Comparison of ENCODE assay signal across 13 cellular contexts in genomic region chr10:11578802-11579255, GRCh38. TPM values are rescaled to one million over a fixed set of nuclear protein-coding genes. Genes with fewer than 3 reads are reported as not detected.
DNase-seq lines count a peak whose midpoint lies in the region; ATAC-seq, FAIRE-seq and TF ChIP-seq lines count a peak whose summit lies in the region.
"Had no signal": no experiment of that assay in that cellular context is flagged by ENCODE, and none has a peak within 500 bp of the region (broad histone marks: within the 10 kb centered on the region; RNA-seq: fewer than 3 reads in every experiment).

No MANE protein-coding gene starts in this region.

- CTCF ChIA-PET in activated naive CD4-positive, alpha-beta T cell treated with anti-CD3 and anti-CD28 coated beads for 36 hours (lab: Charles Lee), result interaction anchor here (0.9 to 2.1 kb wide), 6 partner anchors 27 to 179 kb away, joined by 3 to 11 read pairs (median 4); no protein-coding TSS in a partner anchor
- CTCF ChIA-PET in activated naive CD4-positive, alpha-beta T cell treated with anti-CD3 and anti-CD28 coated beads, Interleukin-2, amount 10 ng/mL, durations not matched to agents 7 days and 5 days (lab: Charles Lee), result no interaction called here
- CTCF ChIA-PET in GM12878 (lab: Yijun Ruan, JAX), result interaction anchor here (0.9 to 1.7 kb wide), 10 partner anchors 9 to 106 kb away, joined by 3 to 10 read pairs (median 4); no protein-coding TSS in a partner anchor

- peak; percentile 84 for DNase-seq in activated naive CD4-positive, alpha-beta T cell treated with anti-CD3 and anti-CD28 coated beads for 36 hours
- no peak for DNase-seq in activated naive CD4-positive, alpha-beta T cell treated with anti-CD3 and anti-CD28 coated beads, Interleukin-2, amount 10 ng/mL, durations not matched to agents 7 days and 5 days
- DNase-seq in GM12878 (ENCODE audit: low read depth, low spot score) (peak; percentile 73), NCI-H2081 (lab: John Stamatoyannopoulos, UW) (no peak), NCI-H524 treated with DMSO at 0.1 percent for 48 hours (lab: John Stamatoyannopoulos, UW) (no peak), cardiac septum (ENCODE audit: low spot score) (no peak)
- DNase-seq in effector CD4-positive, alpha-beta T cell, result no peak
- DNase-seq: BE2C, NCI-H2171, sigmoid colon had no signal

- ATAC-seq in HG03135 (IDR thresholded peaks at IDR 0.05; ENCODE audit: unreplicated experiment) (peak; percentile 68), GM12878 (peak; percentile 86)

- H3K9me3 ChIP-seq in GM12878 (replicated peaks; ENCODE audit: control insufficient read depth, insufficient read depth, low read length), result peaks cover 1% of the 10 kb centered on the region; the same call in 2 of the 3 replicates
- H3K9me3 ChIP-seq: BE2C, sigmoid colon, vagina had no signal

- peaks cover 58% of the 10 kb centered on the region for H3K4me1 Mint-ChIP-seq in activated naive CD4-positive, alpha-beta T cell treated with anti-CD3 and anti-CD28 coated beads for 36 hours (ENCODE audit: low read depth)
- H3K4me1 Mint-ChIP-seq in activated naive CD4-positive, alpha-beta T cell treated with anti-CD3 and anti-CD28 coated beads, Interleukin-2, amount 10 ng/mL, durations not matched to agents 7 days and 5 days, result peaks cover 14% of the 10 kb centered on the region

- no peaks in the 10 kb centered on the region for H3K36me3 Mint-ChIP-seq in activated naive CD4-positive, alpha-beta T cell treated with anti-CD3 and anti-CD28 coated beads for 36 hours (ENCODE audit: low read depth)
- no peaks in the 10 kb centered on the region for H3K36me3 Mint-ChIP-seq in activated naive CD4-positive, alpha-beta T cell treated with anti-CD3 and anti-CD28 coated beads, Interleukin-2, amount 10 ng/mL, durations not matched to agents 7 days and 5 days

- H3K9me3 Mint-ChIP-seq in activated naive CD4-positive, alpha-beta T cell treated with anti-CD3 and anti-CD28 coated beads for 36 hours, result no peaks in the 10 kb centered on the region
- H3K9me3 Mint-ChIP-seq in activated naive CD4-positive, alpha-beta T cell treated with anti-CD3 and anti-CD28 coated beads, Interleukin-2, amount 10 ng/mL, durations not matched to agents 7 days and 5 days, result no peaks in the 10 kb centered on the region

- SMC1A ChIA-PET in GM12878 (lab: Charles Lee; ENCODE audit: uncharacterized antibody, unreplicated experiment), result interaction anchor here (0.6 to 3.4 kb wide), 19 partner anchors 9 to 178 kb away, joined by 3 to 27 read pairs (median 5); partner anchors contain the start of gene USP6NL

- intact Hi-C loops in activated naive CD4-positive, alpha-beta T cell treated with anti-CD3 and anti-CD28 coated beads for 36 hours (cut with micrococcal nuclease), result loop anchor here (1.0 to 5.0 kb wide), 2 partner anchors 131 to 347 kb away; no protein-coding TSS in a partner anchor
- intact Hi-C loops in GM12878 (cut with micrococcal nuclease; ENCODE audit: unreplicated experiment) (no loop called here), cardiac septum (cut with DNase I) (no loop called here)

- H3K4me3 ChIP-seq in GM12878, result 0 out of 2 replicates have a peak overlapping the region, but pooled peaks have one; percentile 26
- H3K4me3 ChIP-seq: lung, sigmoid colon, vagina had no signal

- H3K4me1 ChIP-seq in GM12878 (ENCODE audit: control insufficient read depth, insufficient read depth, low read length), result peaks cover 35% of the 10 kb centered on the region
- H3K4me1 ChIP-seq: BE2C had no signal

- peak; percentile 83 for FAIRE-seq in GM12878 (lab: Jason Lieb, UNC)

- no peaks in the 10 kb centered on the region for H3K27me3 ChIP-seq in GM12878 (replicated peaks in 1 of 2; ENCODE audit: control insufficient read depth in 2 of 2, insufficient read depth in 2 of 2, low read length in 1 of 2)
- H3K27me3 ChIP-seq: BE2C, sigmoid colon, vagina had no signal

- H3K4me3 Mint-ChIP-seq in activated naive CD4-positive, alpha-beta T cell treated with anti-CD3 and anti-CD28 coated beads for 36 hours, result no peak overlapping the region
- no peak overlapping the region for H3K4me3 Mint-ChIP-seq in activated naive CD4-positive, alpha-beta T cell treated with anti-CD3 and anti-CD28 coated beads, Interleukin-2, amount 10 ng/mL, durations not matched to agents 7 days and 5 days

- peak overlapping the region; percentile 32 for H3K27ac ChIP-seq in GM12878 (ENCODE audit: control insufficient read depth, insufficient read depth)
- H3K27ac ChIP-seq: sigmoid colon, vagina had no signal

- no peak overlapping the region; the same call in 1 of the 2 replicates for H3K9ac ChIP-seq in GM12878 (ENCODE audit: control insufficient read depth, insufficient read depth, low read length)

- RAD21 ChIA-PET in GM12878 (lab: Charles Lee; ENCODE audit: unreplicated experiment), result interaction anchor here (0.7 to 2.4 kb wide), 14 partner anchors 15 to 146 kb away, joined by 3 to 8 read pairs (median 4); no protein-coding TSS in a partner anchor

- in situ Hi-C loops in GM12878 (cut with MboI), result no loop called here

- TF ChIP-seq EP300 in GM12878 (IDR thresholded peaks at IDR 0.05; ENCODE audit: borderline replicate concordance in 1 of 2, control insufficient read depth in 1 of 2, low read depth in 2 of 2, low read length in 2 of 2), result peak in 1 of 2 experiments; percentile 22; a peak in 1 of 4 replicates

- POLR2A ChIA-PET in GM12878 (lab: Charles Lee), result interaction anchor here (0.5 to 1.3 kb wide), 5 partner anchors 9 to 1214 kb away, joined by 3 to 5 read pairs (median 3); no protein-coding TSS in a partner anchor

- 0% methylated on average over 2 of the region's 2 CpGs for WGBS in GM12878 (ENCODE audit: insufficient coverage, insufficient replicate concordance, low lambda C conversion rate, missing lambda C conversion rate)

- no peaks in the 10 kb centered on the region for H4K20me1 ChIP-seq in GM12878 (ENCODE audit: control insufficient read depth, insufficient read depth)

- TF ChIP-seq CTCF in GM12878 (IDR thresholded peaks at IDR 0.05 in 2 of 3, conservative IDR thresholded peaks at IDR 0.05 in 1 of 3; ENCODE audit: control insufficient read depth in 2 of 3, extremely low read depth in 1 of 3, insufficient read depth in 1 of 3, low read depth in 3 of 3, low read length in 3 of 3), result no peak

- no peaks in the 10 kb centered on the region for H3K27me3 Mint-ChIP-seq in activated naive CD4-positive, alpha-beta T cell treated with anti-CD3 and anti-CD28 coated beads for 36 hours (ENCODE audit: low read depth)
- no peaks in the 10 kb centered on the region for H3K27me3 Mint-ChIP-seq in activated naive CD4-positive, alpha-beta T cell treated with anti-CD3 and anti-CD28 coated beads, Interleukin-2, amount 10 ng/mL, durations not matched to agents 7 days and 5 days

- no TSS peak for BruUV-seq in GM12878 (replicated peaks; lab: Mats Ljungman, UMichigan)

- peaks cover 95% of the 10 kb centered on the region for H3K79me2 ChIP-seq in GM12878 (ENCODE audit: control insufficient read depth, insufficient read depth, low read length)

- no peaks in the 10 kb centered on the region for H3K36me3 ChIP-seq in GM12878 (ENCODE audit: control insufficient read depth in 2 of 2, insufficient read depth in 2 of 2, low read length in 1 of 2)
- H3K36me3 ChIP-seq: BE2C, sigmoid colon, vagina had no signal

- TF ChIP-seq POLR2A in GM12878 (IDR thresholded peaks at IDR 0.05; ENCODE audit: low read depth, low read length), result no peak

- peak overlapping the region; percentile 25 for H3K27ac Mint-ChIP-seq in activated naive CD4-positive, alpha-beta T cell treated with anti-CD3 and anti-CD28 coated beads for 36 hours
- no peak overlapping the region for H3K27ac Mint-ChIP-seq in activated naive CD4-positive, alpha-beta T cell treated with anti-CD3 and anti-CD28 coated beads, Interleukin-2, amount 10 ng/mL, durations not matched to agents 7 days and 5 days

- no peak overlapping the region for H2AFZ ChIP-seq in GM12878 (ENCODE audit: control insufficient read depth, low read depth, low read length)

- peak; percentile 26; the same call in 1 of the 2 replicates for TF ChIP-seq RAD21 in GM12878 (IDR thresholded peaks at IDR 0.05; ENCODE audit: insufficient read depth, low read depth, low read length)

- peak overlapping the region; percentile 78 for H3K4me2 ChIP-seq in GM12878 (ENCODE audit: control insufficient read depth, insufficient read depth)

TF ChIP-seq in GM12878, 131 proteins besides CTCF, POLR2A, EP300 and RAD21 (continues in another document):
- TF ChIP-seq MTA3 (IDR thresholded peaks at IDR 0.05; ENCODE audit: borderline replicate concordance, low read length) (0 out of 2 replicates have a peak, but pooled peaks have one; percentile 28), ZNF207 (IDR thresholded peaks at IDR 0.05; ENCODE audit: borderline replicate concordance) (no peak), RCOR1 (conservative IDR thresholded peaks at IDR 0.05; ENCODE audit: low read depth, low read length) (0 out of 2 replicates have a peak, but pooled peaks have one; percentile 68), TCF7 (IDR thresholded peaks at IDR 0.05; ENCODE audit: borderline replicate concordance) (no peak), MTA2 (IDR thresholded peaks at IDR 0.05; ENCODE audit: low read depth) (peak; percentile 56), HDAC6 (IDR thresholded peaks at IDR 0.05; ENCODE audit: unreplicated experiment) (no peak), EGR1 (IDR thresholded peaks at IDR 0.05; ENCODE audit: borderline replicate concordance in 1 of 2, low read depth in 2 of 2, low read length in 2 of 2) (peak in 1 of 2 experiments; percentile 93; a peak in 2 of 3 replicates), IRF4 (IDR thresholded peaks at IDR 0.05; ENCODE audit: low read depth, low read length) (peak; percentile 52; the same call in 1 of the 2 replicates), DPF2 (IDR thresholded peaks at IDR 0.05) (peak; percentile 77)

RNA-seq across cellular contexts. Expression of gene USP6NL, which starts 32.6 kb away (rescaled TPM):
- 1 to 10 TPM; 6.9 to 7.5 TPM for total RNA-seq in activated naive CD4-positive, alpha-beta T cell treated with anti-CD3 and anti-CD28 coated beads for 36 hours
- total RNA-seq in GM12878 (2013; cell fraction: nucleolus; rRNA removed), result 37.0 and 39.1 TPM in 2 replicates
- 25.8 and 32.1 TPM in 2 replicates for total RNA-seq in GM12878 (2014; rRNA removed)
- 21.7 and 22.2 TPM in 2 replicates for total RNA-seq in GM12878 (2014; rRNA removed; fragmentation: Illumina TruSeq; extraction: Trizol)
- total RNA-seq in GM12878 (2021), result 25.0 and 27.7 TPM in 2 replicates
- polyA plus RNA-seq in GM12878 (2011; ENCODE audit: low read depth), result 10.1 TPM
- 12.1 and 13.3 TPM in 2 replicates for polyA plus RNA-seq in GM12878 (2011; rRNA removed)
- 8.0 and 9.9 TPM in 2 replicates for polyA plus RNA-seq in GM12878 (2011; cell fraction: cytosol; rRNA removed)
- 9.6 and 12.0 TPM in 2 replicates for polyA plus RNA-seq in GM12878 (2011; cell fraction: nucleus; rRNA removed)
- 14.8 and 19.1 TPM in 2 replicates for polyA plus RNA-seq in GM12878 (2012)
- 22.5 and 24.0 TPM in 2 replicates for polyA plus RNA-seq in GM12878 (2014; fragmentation: Illumina TruSeq; extraction: Trizol)
- 1 to 10 TPM; 4.0 to 6.5 TPM for polyA plus RNA-seq in GM12878 (2014; fragmentation: Nextera tagmentation; extraction: Ambion mirVana)
- 19.2 and 21.5 TPM in 2 replicates for polyA plus RNA-seq in GM12878 (2014; rRNA removed)
- polyA plus RNA-seq in GM12878 (2016; fragmentation: Nextera tagmentation; extraction: Ambion mirVana), result 10 to 100 TPM; 12.5 to 14.9 TPM
- polyA minus RNA-seq in GM12878 (2011; rRNA and poly(A)+ RNA removed), result 12.3 and 14.9 TPM in 2 replicates
- polyA minus RNA-seq in GM12878 (2011; cell fraction: cytosol; rRNA and poly(A)+ RNA removed), result 4.0 and 5.9 TPM in 2 replicates
- polyA minus RNA-seq in GM12878 (2011; cell fraction: nucleus; rRNA and poly(A)+ RNA removed), result 11.1 and 21.9 TPM in 2 replicates
- 10.5 TPM for total RNA-seq in cardiac septum

Comparison
In these comparisons a context has a peak if more than half of its experiments do, and no peak if none do; other contexts are left out.
1. DNase-seq: peak in activated naive CD4-positive, alpha-beta T cell treated with anti-CD3 and anti-CD28 coated beads for 36 hours (single experiment) and GM12878 (single experiment); none in activated naive CD4-positive, alpha-beta T cell treated with anti-CD3 and anti-CD28 coated beads, Interleukin-2, amount 10 ng/mL, durations not matched to agents 7 days and 5 days (single experiment), NCI-H2081 (0 of 2), NCI-H524 treated with DMSO at 0.1 percent for 48 hours (single experiment), effector CD4-positive, alpha-beta T cell (single experiment) and cardiac septum (single experiment).